8 cellular contexts compared by ENCODE assay signal in the genomic region with DNA sequence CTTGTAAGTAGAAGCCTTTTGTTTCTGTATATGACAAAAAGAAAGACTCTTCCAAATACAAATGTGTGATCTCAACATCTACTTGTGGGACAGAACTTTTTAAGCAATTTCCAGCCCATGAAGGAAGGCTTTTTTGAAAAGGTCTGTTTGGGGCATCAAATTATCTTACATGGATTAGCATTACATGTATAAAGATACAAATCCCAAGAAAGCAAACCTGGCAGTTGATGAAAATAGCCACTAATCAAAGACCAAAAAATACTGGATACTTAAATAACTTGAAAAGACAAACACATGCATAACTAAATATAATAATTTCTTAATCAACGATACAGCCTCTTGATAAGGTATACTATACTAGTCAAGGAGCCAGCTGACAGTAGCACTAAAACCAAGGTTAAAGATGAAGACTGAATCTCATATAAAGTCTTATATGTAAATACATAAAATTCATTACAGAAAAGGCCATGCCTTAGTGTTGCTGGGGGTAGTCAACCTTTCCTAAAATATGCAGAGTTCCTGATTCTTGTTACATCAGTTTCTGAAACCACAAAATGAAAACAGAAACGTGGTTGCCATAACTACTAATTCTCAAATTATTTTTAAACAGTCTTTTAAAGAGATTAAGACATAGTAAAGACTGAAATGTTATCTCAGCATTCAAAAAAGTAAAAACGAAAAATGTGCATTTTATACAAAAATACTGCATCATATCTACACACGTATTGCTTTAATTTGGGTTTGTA. TPM values are rescaled to one million over a fixed set of nuclear protein-coding genes. Genes with fewer than 3 reads are reported as not detected.
DNase-seq lines count a peak whose midpoint lies in the region; ATAC-seq and TF ChIP-seq lines count a peak whose summit lies in the region.

No MANE protein-coding gene starts in this region.

- ATAC-seq in GM18498 (IDR thresholded peaks at IDR 0.05; ENCODE audit: unreplicated experiment) (peak; percentile 30), HG03571 (IDR thresholded peaks at IDR 0.05; ENCODE audit: unreplicated experiment) (peak; percentile 36), thoracic aorta (ENCODE audit: insufficient number of reproducible peaks, low FRiP score, low read depth) (no peak), HG02884 (IDR thresholded peaks at IDR 0.05; ENCODE audit: unreplicated experiment) (no peak)
- peak; percentile 27 for ATAC-seq in activated CD8-positive, alpha-beta T cell treated with anti-CD3 and anti-CD28 coated beads, Interleukin-2, amount 10 ng/mL, durations not matched to agents 7 days and 5 days

- no peaks in the 10 kb centered on the region for H3K36me3 ChIP-seq in thoracic aorta

- peak overlapping the region; percentile 10 to 82 for H3K27ac ChIP-seq in thoracic aorta

- H3K27me3 Mint-ChIP-seq in activated CD8-positive, alpha-beta T cell treated with anti-CD3 and anti-CD28 coated beads, Interleukin-2, amount 10 ng/mL, durations not matched to agents 7 days and 5 days (ENCODE audit: low read depth) = no peaks in the 10 kb centered on the region
- H3K27me3 Mint-ChIP-seq in immature natural killer cell (ENCODE audit: low read depth in 3 of 3) = peaks cover 0 to 5% (median 3%) of the 10 kb centered on the region in 3 donors

- no peak for TF ChIP-seq CTCF in thoracic aorta (IDR thresholded peaks at IDR 0.05)

- no peaks in the 10 kb centered on the region for H3K27me3 ChIP-seq in thoracic aorta (replicated peaks; ENCODE audit: insufficient read depth)

- H3K27ac Mint-ChIP-seq in activated CD8-positive, alpha-beta T cell treated with anti-CD3 and anti-CD28 coated beads, Interleukin-2, amount 10 ng/mL, durations not matched to agents 7 days and 5 days = no peak overlapping the region
- H3K27ac Mint-ChIP-seq in immature natural killer cell = peak overlapping the region; percentile 91 to 98 (median 96)

- H3K4me1 Mint-ChIP-seq in activated CD8-positive, alpha-beta T cell treated with anti-CD3 and anti-CD28 coated beads, Interleukin-2, amount 10 ng/mL, durations not matched to agents 7 days and 5 days (ENCODE audit: low read depth) = peaks cover 73% of the 10 kb centered on the region
- peaks cover 82 to 97% of the 10 kb centered on the region in 2 donors for H3K4me1 Mint-ChIP-seq in immature natural killer cell

- peak overlapping the region; percentile 64 for H3K4me3 ChIP-seq in thoracic aorta

- H3K4me1 ChIP-seq in thoracic aorta (ENCODE audit: control insufficient read depth in 1 of 2, low read depth in 2 of 2) = peaks cover 41 to 46% of the 10 kb centered on the region in 2 donors

- H3K9me3 ChIP-seq in thoracic aorta = no peaks in the 10 kb centered on the region

- DNase-seq in activated CD8-positive, alpha-beta T cell treated with anti-CD3 and anti-CD28 coated beads, Interleukin-2, amount 10 ng/mL, durations not matched to agents 7 days and 5 days = no peak
- DNase-seq in immature natural killer cell (peak; percentile 51 to 55 (median 51)), thoracic aorta (ENCODE audit: low spot score) (no peak), NCI-H1436 treated with DMSO at 0.1 percent for 48 hours (lab: John Stamatoyannopoulos, UW) (no peak)
- no peak for DNase-seq in activated effector memory CD4-positive, alpha-beta T cell treated with anti-CD3 and anti-CD28 coated beads, Interleukin-2, amount 50 U/mL, for 16 hours

- peaks cover 27% of the 10 kb centered on the region for H3K36me3 Mint-ChIP-seq in activated CD8-positive, alpha-beta T cell treated with anti-CD3 and anti-CD28 coated beads, Interleukin-2, amount 10 ng/mL, durations not matched to agents 7 days and 5 days (ENCODE audit: low read depth)
- peaks cover 8 to 16% (median 10%) of the 10 kb centered on the region in 3 donors for H3K36me3 Mint-ChIP-seq in immature natural killer cell

- H3K9me3 Mint-ChIP-seq in activated CD8-positive, alpha-beta T cell treated with anti-CD3 and anti-CD28 coated beads, Interleukin-2, amount 10 ng/mL, durations not matched to agents 7 days and 5 days (ENCODE audit: insufficient read depth) = no peaks in the 10 kb centered on the region
- no peaks in the 10 kb centered on the region for H3K9me3 Mint-ChIP-seq in immature natural killer cell

- POLR2A ChIA-PET in activated CD8-positive, alpha-beta T cell treated with anti-CD3 and anti-CD28 coated beads, Interleukin-2, amount 10 ng/mL, durations not matched to agents 7 days and 5 days (lab: Charles Lee) = interaction anchor here (2.4 kb wide), 1 partner anchor 12 kb away, joined by 19 read pairs; no protein-coding TSS in a partner anchor

- H3K4me3 Mint-ChIP-seq in activated CD8-positive, alpha-beta T cell treated with anti-CD3 and anti-CD28 coated beads, Interleukin-2, amount 10 ng/mL, durations not matched to agents 7 days and 5 days = peak overlapping the region; percentile 55
- H3K4me3 Mint-ChIP-seq in immature natural killer cell = peak overlapping the region; percentile 86 to 99 (median 92)

- CTCF ChIA-PET in activated CD8-positive, alpha-beta T cell treated with anti-CD3 and anti-CD28 coated beads, Interleukin-2, amount 10 ng/mL, durations not matched to agents 7 days and 5 days (lab: Charles Lee) = interaction anchor here (1.4 to 7.8 kb wide), 2 partner anchors 13 to 159 kb away, joined by 5 to 72 read pairs; no protein-coding TSS in a partner anchor

RNA-seq across cellular contexts. Expression of a gene that starts 2.0 kb away (rescaled TPM):
- total RNA-seq in activated CD8-positive, alpha-beta T cell treated with anti-CD3 and anti-CD28 coated beads, Interleukin-2, amount 10 ng/mL, durations not matched to agents 7 days and 5 days = 10 to 100 TPM; 30.7 to 37.7 TPM
- 1 to 10 TPM; 5.2 to 9.6 (median 5.9) TPM for polyA plus RNA-seq in immature natural killer cell
- 10 to 100 TPM; 42.5 to 60.2 TPM for total RNA-seq in thoracic aorta

Comparison
In these comparisons a context has a peak if more than half of its experiments do, and no peak if none do; other contexts are left out.
1. ATAC-seq: peak in GM18498 (single experiment), HG03571 (single experiment) and activated CD8-positive, alpha-beta T cell treated with anti-CD3 and anti-CD28 coated beads, Interleukin-2, amount 10 ng/mL, durations not matched to agents 7 days and 5 days (single experiment); none in thoracic aorta (single experiment) and HG02884 (single experiment).
2. DNase-seq: peak in immature natural killer cell (3 of 3); none in activated CD8-positive, alpha-beta T cell treated with anti-CD3 and anti-CD28 coated beads, Interleukin-2, amount 10 ng/mL, durations not matched to agents 7 days and 5 days (single experiment), thoracic aorta (single experiment), activated effector memory CD4-positive, alpha-beta T cell treated with anti-CD3 and anti-CD28 coated beads, Interleukin-2, amount 50 U/mL, for 16 hours (single experiment) and NCI-H1436 treated with DMSO at 0.1 percent for 48 hours (single experiment).